ENCODE assay signal across 10 cellular contexts in genomic region chr12:49974231-49974675, GRCh38. TPM values are rescaled to one million over a fixed set of nuclear protein-coding genes. Genes with fewer than 3 reads are reported as not detected.
DNase-seq lines count a peak whose midpoint lies in the region; ATAC-seq and TF ChIP-seq lines count a peak whose summit lies in the region.
"Had no signal": no experiment of that assay in that cellular context is flagged by ENCODE, and none has a peak within 500 bp of the region (broad histone marks: within the 10 kb centered on the region; RNA-seq: fewer than 3 reads in every experiment).

No MANE protein-coding gene starts in this region.

- TF ChIP-seq CTCF in chondrocyte (IDR thresholded peaks at IDR 0.05), result peak; percentile 79
- TF ChIP-seq CTCF in upper lobe of right lung (IDR thresholded peaks at IDR 0.05), result peak; percentile 53

- no peaks in the 10 kb centered on the region for H3K4me1 ChIP-seq in upper lobe of right lung

- H3K27me3 Mint-ChIP-seq in chondrocyte (ENCODE audit: low read depth), result no peaks in the 10 kb centered on the region
- H3K27me3 Mint-ChIP-seq in activated CD4-positive, alpha-beta memory T cell treated with anti-CD3 and anti-CD28 coated beads, Interleukin-2, amount 10 ng/mL, durations not matched to agents 7 days and 5 days, result no peaks in the 10 kb centered on the region

- DNase-seq in NCI-H524 (lab: John Stamatoyannopoulos, UW), result peak; percentile 44 to 84
- no peak for DNase-seq in NCI-H524 treated with DMSO at 0.1 percent for 48 hours (lab: John Stamatoyannopoulos, UW)
- DNase-seq in chondrocyte (ENCODE audit: low spot score), result peak; percentile 93
- DNase-seq in left kidney (ENCODE audit: low read depth, low spot score), result peak; percentile 88
- DNase-seq in upper lobe of right lung, result peak; percentile 85
- no peak for DNase-seq in activated gamma-delta T cell (lab: John Stamatoyannopoulos, UW)
- no peak for DNase-seq in activated CD4-positive, alpha-beta memory T cell treated with anti-CD3 and anti-CD28 coated beads, Interleukin-2, amount 10 ng/mL, durations not matched to agents 7 days and 5 days

- POLR2A ChIA-PET in activated CD4-positive, alpha-beta memory T cell treated with anti-CD3 and anti-CD28 coated beads, Interleukin-2, amount 10 ng/mL, durations not matched to agents 7 days and 5 days (lab: Charles Lee), result no interaction called here

- H3K36me3 ChIP-seq in upper lobe of right lung, result no peaks in the 10 kb centered on the region
- H3K36me3 ChIP-seq: BLaER1 treated with 17β-estradiol and CSF1 and Interleukin-3, amounts not matched to agents 10 nM and 100 nM had no signal

- no peak overlapping the region for H3K27ac ChIP-seq in upper lobe of right lung

- H3K4me3 ChIP-seq in upper lobe of right lung, result no peak overlapping the region
- H3K4me3 ChIP-seq: BLaER1 treated with 17β-estradiol and CSF1 and Interleukin-3, amounts not matched to agents 10 nM and 100 nM had no signal

- H3K9me3 ChIP-seq in upper lobe of right lung, result no peaks in the 10 kb centered on the region
- H3K9me3 ChIP-seq: BLaER1 treated with 17β-estradiol and CSF1 and Interleukin-3, amounts not matched to agents 10 nM and 100 nM had no signal

- no peaks in the 10 kb centered on the region for H3K27me3 ChIP-seq in upper lobe of right lung

- ATAC-seq in upper lobe of right lung (peak; percentile 86), GM19351 (IDR thresholded peaks at IDR 0.05; ENCODE audit: unreplicated experiment) (no peak)

- CTCF ChIA-PET in activated CD4-positive, alpha-beta memory T cell treated with anti-CD3 and anti-CD28 coated beads, Interleukin-2, amount 10 ng/mL, durations not matched to agents 7 days and 5 days (lab: Charles Lee), result no interaction called here

- H3K4me3 Mint-ChIP-seq in chondrocyte (ENCODE audit: unreplicated experiment), result no peak overlapping the region
- H3K4me3 Mint-ChIP-seq in activated CD4-positive, alpha-beta memory T cell treated with anti-CD3 and anti-CD28 coated beads, Interleukin-2, amount 10 ng/mL, durations not matched to agents 7 days and 5 days, result no peak overlapping the region

- intact Hi-C loops in upper lobe of right lung (cut with DNase I), result no loop called here

- no peak overlapping the region for H3K27ac Mint-ChIP-seq in chondrocyte (ENCODE audit: unreplicated experiment)
- no peak overlapping the region for H3K27ac Mint-ChIP-seq in activated CD4-positive, alpha-beta memory T cell treated with anti-CD3 and anti-CD28 coated beads, Interleukin-2, amount 10 ng/mL, durations not matched to agents 7 days and 5 days

- H3K9me3 Mint-ChIP-seq in chondrocyte (ENCODE audit: low read depth), result no peaks in the 10 kb centered on the region
- no peaks in the 10 kb centered on the region for H3K9me3 Mint-ChIP-seq in activated CD4-positive, alpha-beta memory T cell treated with anti-CD3 and anti-CD28 coated beads, Interleukin-2, amount 10 ng/mL, durations not matched to agents 7 days and 5 days

- H3K36me3 Mint-ChIP-seq in chondrocyte (ENCODE audit: low read depth), result no peaks in the 10 kb centered on the region
- H3K36me3 Mint-ChIP-seq in activated CD4-positive, alpha-beta memory T cell treated with anti-CD3 and anti-CD28 coated beads, Interleukin-2, amount 10 ng/mL, durations not matched to agents 7 days and 5 days (ENCODE audit: low read depth), result no peaks in the 10 kb centered on the region

- no peaks in the 10 kb centered on the region for H3K4me1 Mint-ChIP-seq in chondrocyte (ENCODE audit: low read depth)
- H3K4me1 Mint-ChIP-seq in activated CD4-positive, alpha-beta memory T cell treated with anti-CD3 and anti-CD28 coated beads, Interleukin-2, amount 10 ng/mL, durations not matched to agents 7 days and 5 days, result no peaks in the 10 kb centered on the region

RNA-seq across cellular contexts. Expression of gene AQP6, which starts 1.5 kb away (rescaled TPM):
- total RNA-seq in chondrocyte, result not detected in 3 replicates
- 0.35 TPM for total RNA-seq in upper lobe of right lung
- total RNA-seq in activated CD4-positive, alpha-beta memory T cell treated with anti-CD3 and anti-CD28 coated beads, Interleukin-2, amount 10 ng/mL, durations not matched to agents 7 days and 5 days, result not detected

RNA-seq across cellular contexts. Expression of gene AQP5, which starts 12.6 kb away (rescaled TPM):
- 0.20 TPM in 1 of 3 replicates, not detected in the others for total RNA-seq in chondrocyte
- 14.3 TPM for total RNA-seq in upper lobe of right lung
- total RNA-seq in activated CD4-positive, alpha-beta memory T cell treated with anti-CD3 and anti-CD28 coated beads, Interleukin-2, amount 10 ng/mL, durations not matched to agents 7 days and 5 days, result not detected

RNA-seq across cellular contexts. Expression of gene AQP2, which starts 23.7 kb away (rescaled TPM):
- total RNA-seq in chondrocyte (not detected in 3 replicates), upper lobe of right lung (not detected)
- not detected for total RNA-seq in activated CD4-positive, alpha-beta memory T cell treated with anti-CD3 and anti-CD28 coated beads, Interleukin-2, amount 10 ng/mL, durations not matched to agents 7 days and 5 days
- total RNA-seq: urinary bladder had no signal

RNA-seq across cellular contexts. Expression of gene RACGAP1, which starts 51.0 kb away (rescaled TPM):
- total RNA-seq in chondrocyte (25.7 to 31.0 TPM (median 28.4 TPM) in 3 replicates), upper lobe of right lung (10.8 TPM)
- total RNA-seq in activated CD4-positive, alpha-beta memory T cell treated with anti-CD3 and anti-CD28 coated beads, Interleukin-2, amount 10 ng/mL, durations not matched to agents 7 days and 5 days, result 100 to 1,000 TPM; 172 to 179 TPM

Comparison
In these comparisons a context has a peak if more than half of its experiments do, and no peak if none do; other contexts are left out.
1. DNase-seq: peak in NCI-H524 (2 of 2), chondrocyte (single experiment), left kidney (single experiment) and upper lobe of right lung (single experiment); none in NCI-H524 treated with DMSO at 0.1 percent for 48 hours (single experiment), activated gamma-delta T cell (single experiment) and activated CD4-positive, alpha-beta memory T cell treated with anti-CD3 and anti-CD28 coated beads, Interleukin-2, amount 10 ng/mL, durations not matched to agents 7 days and 5 days (single experiment).
2. RNA of gene AQP5, which starts 12.6 kb away (total RNA-seq): 14.3 TPM in upper lobe of right lung (single experiment); 0.20 TPM in chondrocyte and not detected in activated CD4-positive, alpha-beta memory T cell treated with anti-CD3 and anti-CD28 coated beads, Interleukin-2, amount 10 ng/mL, durations not matched to agents 7 days and 5 days; every median in the first group is over 10 times any median in the second.